ENCODE assay signal across 8 cellular contexts in genomic region chr13:41131192-41131591, GRCh38. TPM values are rescaled to one million over a fixed set of nuclear protein-coding genes. Genes with fewer than 3 reads are reported as not detected.
DNase-seq lines count a peak whose midpoint lies in the region; ATAC-seq, FAIRE-seq and TF ChIP-seq lines count a peak whose summit lies in the region.
"Not testable (repeated sequence)": the region's sequence is repeated elsewhere in the genome, so short reads cannot be mapped to it uniquely, and the experiment has no call there.

No MANE protein-coding gene starts in this region.

- in situ Hi-C loops in gastrocnemius medialis (cut with MboI; ENCODE audit: low sequenced_read_pairs in 4 of 4): loop anchor here (5.0 to 10.0 kb wide), 5 partner anchors 54 to 134 kb away; partner anchors contain the start of genes KBTBD7 (in 1 of the 4) and MTRF1 (in 1 of the 4)

- not testable (repeated sequence) for H3K27ac ChIP-seq in A549; OCI-LY1 (ENCODE audit: low read depth, low read length, poor library complexity, severe bottlenecking); mesendoderm (ENCODE audit: low read depth, low read length)
- H3K27ac ChIP-seq in gastrocnemius medialis: peak overlapping the region; percentile 13 to 52 (median 36)

- CTCF ChIA-PET in A549 (lab: Yijun Ruan, JAX); activated CD4-positive, alpha-beta T cell treated with anti-CD3 and anti-CD28 coated beads, Interleukin-2, amount 10 ng/mL, durations not matched to agents 7 days and 5 days (lab: Charles Lee): not testable (repeated sequence)

- not testable (repeated sequence) for H3K9me2 ChIP-seq in OCI-LY1 (ENCODE audit: low read depth, low read length)

- peaks cover 41% of the 10 kb centered on the region for H3K4me1 Mint-ChIP-seq in activated CD4-positive, alpha-beta T cell treated with anti-CD3 and anti-CD28 coated beads, Interleukin-2, amount 10 ng/mL, durations not matched to agents 7 days and 5 days
- H3K4me1 Mint-ChIP-seq in activated naive CD8-positive, alpha-beta T cell treated with anti-CD3 and anti-CD28 coated beads, Interleukin-2, amount 50 U/mL, for 24 hours: peaks cover 46% of the 10 kb centered on the region
- peaks cover 22% of the 10 kb centered on the region for H3K4me1 Mint-ChIP-seq in endothelial cell (ENCODE audit: unreplicated experiment)

- not testable (repeated sequence) for H3K9me3 Mint-ChIP-seq in activated CD4-positive, alpha-beta T cell treated with anti-CD3 and anti-CD28 coated beads, Interleukin-2, amount 10 ng/mL, durations not matched to agents 7 days and 5 days; activated naive CD8-positive, alpha-beta T cell treated with anti-CD3 and anti-CD28 coated beads, Interleukin-2, amount 50 U/mL, for 24 hours; endothelial cell (ENCODE audit: unreplicated experiment)

- not testable (repeated sequence) for H2BK5ac ChIP-seq in mesendoderm (ENCODE audit: low read length)

- TF ChIP-seq POLR2A in A549 (IDR thresholded peaks at IDR 0.05; ENCODE audit: low read length); gastrocnemius medialis (IDR thresholded peaks at IDR 0.05): not testable (repeated sequence)

- peak overlapping the region; percentile 34 for H3K56ac ChIP-seq in mesendoderm (ENCODE audit: low read length)

- FAIRE-seq in A549 (lab: Jason Lieb, UNC): not testable (repeated sequence)
- peak; percentile 24 for FAIRE-seq in GM18507 (lab: Jason Lieb, UNC)

- peak overlapping the region; percentile 89 for H3K4me3 Mint-ChIP-seq in activated CD4-positive, alpha-beta T cell treated with anti-CD3 and anti-CD28 coated beads, Interleukin-2, amount 10 ng/mL, durations not matched to agents 7 days and 5 days
- H3K4me3 Mint-ChIP-seq in activated naive CD8-positive, alpha-beta T cell treated with anti-CD3 and anti-CD28 coated beads, Interleukin-2, amount 50 U/mL, for 24 hours: peak overlapping the region; percentile 86
- peak overlapping the region; percentile 52 for H3K4me3 Mint-ChIP-seq in endothelial cell (ENCODE audit: unreplicated experiment)

- H2BK120ac ChIP-seq in mesendoderm (ENCODE audit: low read depth, low read length): not testable (repeated sequence)

- H3K27me3 Mint-ChIP-seq in activated CD4-positive, alpha-beta T cell treated with anti-CD3 and anti-CD28 coated beads, Interleukin-2, amount 10 ng/mL, durations not matched to agents 7 days and 5 days; activated naive CD8-positive, alpha-beta T cell treated with anti-CD3 and anti-CD28 coated beads, Interleukin-2, amount 50 U/mL, for 24 hours; endothelial cell (ENCODE audit: unreplicated experiment): not testable (repeated sequence)

- H3K4ac ChIP-seq in mesendoderm (ENCODE audit: low read depth, low read length): not testable (repeated sequence)

- H3K36me3 Mint-ChIP-seq in activated CD4-positive, alpha-beta T cell treated with anti-CD3 and anti-CD28 coated beads, Interleukin-2, amount 10 ng/mL, durations not matched to agents 7 days and 5 days (ENCODE audit: low read depth): peaks cover 19% of the 10 kb centered on the region
- H3K36me3 Mint-ChIP-seq in activated naive CD8-positive, alpha-beta T cell treated with anti-CD3 and anti-CD28 coated beads, Interleukin-2, amount 50 U/mL, for 24 hours (ENCODE audit: low read depth): peaks cover 27% of the 10 kb centered on the region
- H3K36me3 Mint-ChIP-seq in endothelial cell (ENCODE audit: low read depth, unreplicated experiment): not testable (repeated sequence)

- not testable (repeated sequence) for DNase-seq in A549 (ENCODE audit: low read depth in 1 of 2, low spot score in 1 of 2); GM18507 (ENCODE audit: extremely low spot score, insufficient read length, low read depth); activated CD4-positive, alpha-beta T cell treated with anti-CD3 and anti-CD28 coated beads, Interleukin-2, amount 10 ng/mL, durations not matched to agents 7 days and 5 days; activated naive CD8-positive, alpha-beta T cell treated with anti-CD3 and anti-CD28 coated beads, Interleukin-2, amount 50 U/mL, for 24 hours; endothelial cell (ENCODE audit: low spot score); mesendoderm; gastrocnemius medialis

- POLR2A ChIA-PET in A549 (lab: Yijun Ruan, JAX); activated CD4-positive, alpha-beta T cell treated with anti-CD3 and anti-CD28 coated beads, Interleukin-2, amount 10 ng/mL, durations not matched to agents 7 days and 5 days (lab: Charles Lee): not testable (repeated sequence)

- not testable (repeated sequence) for H2AK5ac ChIP-seq in mesendoderm (ENCODE audit: low read length)

- H3K4me1 ChIP-seq in A549: peaks cover 11% of the 10 kb centered on the region; the same call in 2 of the 3 replicates
- H3K4me1 ChIP-seq in OCI-LY1 (ENCODE audit: insufficient read depth, low read length, severe bottlenecking): peaks cover 41% of the 10 kb centered on the region
- H3K4me1 ChIP-seq in mesendoderm (ENCODE audit: control insufficient read depth, low read depth, low read length): not testable (repeated sequence)
- H3K4me1 ChIP-seq in gastrocnemius medialis: peaks cover 52% of the 10 kb centered on the region in 2 donors

- not testable (repeated sequence) for H3K9me3 ChIP-seq in A549, gastrocnemius medialis
- peaks cover 11% of the 10 kb centered on the region; the same call in 1 of the 2 replicates for H3K9me3 ChIP-seq in OCI-LY1 (ENCODE audit: low read length)

- H3K79me2 ChIP-seq in OCI-LY1 (ENCODE audit: insufficient read depth, low read length): peaks cover 28% of the 10 kb centered on the region
- H3K79me2 ChIP-seq in mesendoderm (ENCODE audit: control insufficient read depth, insufficient read depth, low read length): not testable (repeated sequence)

- not testable (repeated sequence) for ATAC-seq in A549; activated naive CD8-positive, alpha-beta T cell treated with anti-CD3 and anti-CD28 coated beads, Interleukin-2, amount 50 U/mL, for 24 hours; gastrocnemius medialis

- not testable (repeated sequence) for H3K4me3 ChIP-seq in A549; mesendoderm (ENCODE audit: low read length)
- peak overlapping the region; percentile 77 for H3K4me3 ChIP-seq in OCI-LY1 (ENCODE audit: low read depth, low read length, poor library complexity, severe bottlenecking)
- peak overlapping the region in 1 of 4 donors; percentile 81 for H3K4me3 ChIP-seq in gastrocnemius medialis

- H3K9ac ChIP-seq in OCI-LY1 (ENCODE audit: low read length); mesendoderm (ENCODE audit: low read length): not testable (repeated sequence)

- H3F3A ChIP-seq in OCI-LY1 (ENCODE audit: insufficient read depth, low read length): not testable (repeated sequence)

- not testable (repeated sequence) for H4K20me1 ChIP-seq in OCI-LY1 (ENCODE audit: insufficient read depth, low read length)

- not testable (repeated sequence) for H3K18ac ChIP-seq in mesendoderm (ENCODE audit: low read length)

- H3K4me2 ChIP-seq in A549 (peak overlapping the region; percentile 80), OCI-LY1 (ENCODE audit: low read length) (peak overlapping the region; percentile 76), mesendoderm (ENCODE audit: low read length) (peak overlapping the region; percentile 53)

- intact Hi-C loops in gastrocnemius medialis (cut with DNase I; ENCODE audit: low total_unique reads): loop anchor here (5.0 kb wide), 1 partner anchor 181 kb away; the partner anchor contains the start of gene NAA16

- H3K27me3 ChIP-seq in OCI-LY1 (ENCODE audit: insufficient read depth, low read length); mesendoderm (ENCODE audit: insufficient read depth, low read length, poor library complexity); gastrocnemius medialis: not testable (repeated sequence)

- not testable (repeated sequence) for H3K79me1 ChIP-seq in mesendoderm (ENCODE audit: low read length)

- H2BK15ac ChIP-seq in mesendoderm (replicated peaks; ENCODE audit: low read depth): not testable (repeated sequence)

- H4K5ac ChIP-seq in mesendoderm (ENCODE audit: low read length): not testable (repeated sequence)

- H4K8ac ChIP-seq in mesendoderm (ENCODE audit: low read depth, low read length): not testable (repeated sequence)

- not testable (repeated sequence) for TF ChIP-seq EP300 in A549 (IDR thresholded peaks at IDR 0.05)

- 88% methylated on average over 4 of the region's 4 CpGs for WGBS in A549 (ENCODE audit: missing lambda C conversion rate)
- no CpG with 5 or more reads among the region's 4 CpGs for WGBS in mesendoderm (ENCODE audit: extremely low coverage, insufficient coverage, low lambda C conversion rate)

- TF ChIP-seq RAD21 in A549 (conservative IDR thresholded peaks at IDR 0.05 in 1 of 2, IDR thresholded peaks at IDR 0.05 in 1 of 2): not testable (repeated sequence)

- H3K23ac ChIP-seq in mesendoderm (ENCODE audit: low read length): not testable (repeated sequence)

- peaks cover 50% of the 10 kb centered on the region for H3K36me3 ChIP-seq in OCI-LY1 (ENCODE audit: insufficient read depth, low read length)
- H3K36me3 ChIP-seq in mesendoderm (ENCODE audit: control insufficient read depth, insufficient read depth, low read length); gastrocnemius medialis: not testable (repeated sequence)

- not testable (repeated sequence) for H2AFZ ChIP-seq in OCI-LY1 (ENCODE audit: low read length)

- H3K27ac Mint-ChIP-seq in activated CD4-positive, alpha-beta T cell treated with anti-CD3 and anti-CD28 coated beads, Interleukin-2, amount 10 ng/mL, durations not matched to agents 7 days and 5 days: peak overlapping the region; percentile 27
- H3K27ac Mint-ChIP-seq in activated naive CD8-positive, alpha-beta T cell treated with anti-CD3 and anti-CD28 coated beads, Interleukin-2, amount 50 U/mL, for 24 hours: peak overlapping the region; percentile 74
- not testable (repeated sequence) for H3K27ac Mint-ChIP-seq in endothelial cell (ENCODE audit: unreplicated experiment)

- not testable (repeated sequence) for TF ChIP-seq CTCF in A549 (IDR thresholded peaks at IDR 0.05); OCI-LY1 (IDR thresholded peaks at IDR 0.05; ENCODE audit: low read length); endothelial cell (IDR thresholded peaks at IDR 0.05; ENCODE audit: unreplicated experiment); gastrocnemius medialis (IDR thresholded peaks at IDR 0.05 in 4 of 5, conservative IDR thresholded peaks at IDR 0.05 in 1 of 5)

RNA-seq across cellular contexts. Expression of gene KBTBD6, which starts 1.4 kb away (rescaled TPM):
- 5.0 and 5.4 TPM in 2 replicates for polyA plus RNA-seq in A549 (2011; rRNA removed)
- polyA plus RNA-seq in A549 (2012; cell fraction: cytosol; rRNA removed): 1.7 and 2.2 TPM in 2 replicates
- 2.0 and 2.1 TPM in 2 replicates for polyA plus RNA-seq in A549 (2012; cell fraction: nucleus; rRNA removed)
- 5.1 to 5.5 TPM (median 5.3 TPM) in 3 replicates for polyA plus RNA-seq in A549 (2017; fragmentation: RNase III; extraction: RNeasy Plus Mini Kit Qiagen cat#74134 plus additional on column Dnase treatment)
- 9.3 and 10.5 TPM in 2 replicates for polyA minus RNA-seq in A549 (2011; rRNA and poly(A)+ RNA removed)
- total RNA-seq in activated CD4-positive, alpha-beta T cell treated with anti-CD3 and anti-CD28 coated beads, Interleukin-2, amount 10 ng/mL, durations not matched to agents 7 days and 5 days: 1 to 10 TPM; 6.0 to 6.5 TPM
- total RNA-seq in endothelial cell (ENCODE audit: unreplicated experiment): 5.3 TPM
- 5.0 TPM for polyA plus RNA-seq in mesendoderm (2013, experiment 1 of 2)
- polyA plus RNA-seq in mesendoderm (2013, experiment 2 of 2): 4.9 TPM
- 1 to 10 TPM; 3.7 to 6.1 (median 5.3) TPM for total RNA-seq in gastrocnemius medialis
